1 cellular context compared by ENCODE assay signal in genomic region chr11:70398834-70399680, GRCh38.
TF ChIP-seq lines count a peak whose summit lies in the region.

No MANE protein-coding gene starts in this region.

TF ChIP-seq in K562, 482 proteins besides CTCF, POLR2A, EP300 and RAD21 (continued from another document):
- 0 out of 2 replicates have a peak, but pooled peaks have one; percentile 43 for TF ChIP-seq TFAP4 (CRISPR knock-in tag; IDR thresholded peaks at IDR 0.05; ENCODE audit: borderline replicate concordance)
- 0 out of 2 replicates have a peak, but pooled peaks have one; percentile 17 for TF ChIP-seq GTF2E2 (tag; IDR thresholded peaks at IDR 0.05)
- TF ChIP-seq AFF4 (CRISPR knock-in tag; IDR thresholded peaks at IDR 0.05) = peak; percentile 63; the same call in 1 of the 2 replicates
- TF ChIP-seq ZBTB7A (IDR thresholded peaks at IDR 0.05; ENCODE audit: borderline replicate concordance, control insufficient read depth, low read depth, low read length) = 0 out of 2 replicates have a peak, but pooled peaks have one; percentile 27
- TF ChIP-seq POLR2G (IDR thresholded peaks at IDR 0.05; ENCODE audit: low read depth, low read length) = peak; percentile 22; the same call in 1 of the 2 replicates
- peak; percentile 61 for TF ChIP-seq CEBPG (CRISPR knock-in tag; IDR thresholded peaks at IDR 0.05)
- TF ChIP-seq CEBPG (tag; conservative IDR thresholded peaks at IDR 0.05 in 1 of 2, IDR thresholded peaks at IDR 0.05 in 1 of 2) = peak in 1 of 2 experiments; percentile 46; a peak in 1 of 4 replicates
- TF ChIP-seq ETS1 (conservative IDR thresholded peaks at IDR 0.05; ENCODE audit: control insufficient read depth, low read depth, low read length) = 0 out of 2 replicates have a peak, but pooled peaks have one; percentile 8
- 0 out of 2 replicates have a peak, but pooled peaks have one; percentile 12 for TF ChIP-seq ZBTB1 (CRISPR knock-in tag; IDR thresholded peaks at IDR 0.05; ENCODE audit: borderline replicate concordance, low read depth)
- peak; percentile 70 for TF ChIP-seq CEBPB (tag; IDR thresholded peaks at IDR 0.05)
- TF ChIP-seq NR2F6 (CRISPR knock-in tag; IDR thresholded peaks at IDR 0.05) = no peak
- TF ChIP-seq ARID4B (CRISPR knock-in tag; IDR thresholded peaks at IDR 0.05) = 0 out of 2 replicates have a peak, but pooled peaks have one; percentile 29
- TF ChIP-seq SIN3A (IDR thresholded peaks at IDR 0.05; ENCODE audit: borderline replicate concordance in 2 of 2, control insufficient read depth in 1 of 2, low read depth in 2 of 2, low read length in 2 of 2) = no peak
